Comparison of ENCODE assay signal across 23 cellular contexts in the genomic region with DNA sequence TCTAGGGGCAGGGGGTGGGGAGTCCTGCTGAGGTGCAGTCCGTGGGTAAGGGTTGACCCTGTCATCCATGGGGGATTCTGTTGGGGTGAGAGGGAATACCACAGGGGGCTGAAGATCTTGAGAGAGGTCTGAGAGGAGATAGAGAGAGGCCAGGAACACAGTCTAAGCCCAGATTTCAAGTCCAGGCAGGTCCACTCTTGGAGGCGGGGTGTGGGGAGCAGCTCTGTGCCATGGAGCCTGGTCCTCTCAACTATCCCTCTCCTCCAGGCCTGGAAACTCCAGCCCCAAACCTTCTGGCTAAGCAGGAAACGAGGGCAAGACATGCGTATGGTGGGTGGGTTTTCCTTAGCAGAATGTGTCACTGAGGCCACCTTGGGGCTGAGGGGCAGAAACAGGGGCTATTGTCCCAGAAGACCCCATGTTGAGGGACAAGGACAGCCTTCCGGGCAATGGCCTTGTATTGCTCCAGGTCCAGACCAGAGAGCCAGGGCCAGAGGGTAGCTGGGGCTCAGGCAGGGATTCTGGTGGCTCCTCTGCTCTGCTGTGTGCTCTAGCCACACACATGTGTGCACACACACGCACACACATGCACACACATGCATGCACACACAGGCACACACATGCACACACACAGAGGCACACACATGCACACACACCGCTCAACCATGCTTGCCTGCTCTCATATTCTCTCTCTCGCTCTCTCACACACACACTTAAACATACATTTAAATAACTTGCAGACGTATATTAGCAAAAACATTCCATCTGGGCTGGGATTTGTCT. TPM values are rescaled to one million over a fixed set of nuclear protein-coding genes. Genes with fewer than 3 reads are reported as not detected.
DNase-seq lines count a peak whose midpoint lies in the region; ATAC-seq, FAIRE-seq and TF ChIP-seq lines count a peak whose summit lies in the region.
"Had no signal": no experiment of that assay in that cellular context is flagged by ENCODE, and none has a peak within 500 bp of the region (broad histone marks: within the 10 kb centered on the region; RNA-seq: fewer than 3 reads in every experiment).

No MANE protein-coding gene starts in this region.

- in situ Hi-C loops in IMR-90 (cut with MboI; ENCODE audit: low sequenced_read_pairs): no loop called here
- in situ Hi-C loops in mammary epithelial cell (cut with MboI; ENCODE audit: low sequenced_read_pairs in 2 of 2): loop anchor here in 1 of 2 donors (10.0 kb wide), 1 partner anchor 106 kb away; no protein-coding TSS in a partner anchor

- BruUV-seq in IMR-90 (replicated peaks; lab: Mats Ljungman, UMichigan) (no TSS peak), mammary epithelial cell (replicated peaks; lab: Mats Ljungman, UMichigan) (no TSS peak), OCI-LY7 (replicated peaks; lab: Mats Ljungman, UMichigan) (no TSS peak)

- no peaks in the 10 kb centered on the region for H3K36me3 Mint-ChIP-seq in osteocyte (ENCODE audit: unreplicated experiment)
- H3K36me3 Mint-ChIP-seq: activated naive CD4-positive, alpha-beta T cell treated with anti-CD3 and anti-CD28 coated beads, Interleukin-2, amount 50 U/mL, for 24 hours; CD8-positive, alpha-beta T cell; natural killer cell treated with Interleukin-12 subunit alpha and Interleukin-12 subunit beta and Interleukin-15 and Interleukin-18, amount 100 ng/mL, for 72 hours had no signal

- peak; percentile 30 for ATAC-seq in IMR-90 (ENCODE audit: low read depth)
- ATAC-seq: activated CD4-positive, alpha-beta T cell treated with anti-CD3 and anti-CD28 coated beads for 36 hours; CD8-positive, alpha-beta T cell; effector memory CD8-positive, alpha-beta T cell; left lung; natural killer cell treated with Interleukin-12 subunit alpha and Interleukin-12 subunit beta and Interleukin-15 and Interleukin-18, amount 100 ng/mL, for 72 hours; psoas muscle had no signal

- TF ChIP-seq RAD21 in IMR-90 (IDR thresholded peaks at IDR 0.05; ENCODE audit: low read length): no peak

- peak overlapping the region; percentile 90 for H3K18ac ChIP-seq in IMR-90 (ENCODE audit: low read depth, low read length)

- H3K27me3 ChIP-seq in IMR-90 (ENCODE audit: control insufficient read depth, insufficient read depth, low read length) (no peaks in the 10 kb centered on the region), mammary epithelial cell (ENCODE audit: insufficient read depth, low read length) (no peaks in the 10 kb centered on the region), spleen (replicated peaks in 1 of 7) (no peaks in the 10 kb centered on the region)
- H3K27me3 ChIP-seq: ascending aorta, left lung had no signal

- H3K79me2 ChIP-seq in mammary epithelial cell (ENCODE audit: insufficient read depth, low read length): no peaks in the 10 kb centered on the region
- H3K79me2 ChIP-seq in OCI-LY7 (ENCODE audit: insufficient read depth, low read depth, low read length): no peaks in the 10 kb centered on the region

- H3K79me1 ChIP-seq in IMR-90 (ENCODE audit: low read depth in 1 of 2, low read length in 2 of 2): no peaks in the 10 kb centered on the region

- peak overlapping the region; percentile 95 for H2BK120ac ChIP-seq in IMR-90 (ENCODE audit: low read depth, low read length)

- H3K4ac ChIP-seq in IMR-90 (ENCODE audit: low read depth, low read length): peak overlapping the region; percentile 96

- no peak; the same call in 1 of the 2 replicates for TF ChIP-seq POLR2A in IMR-90 (IDR thresholded peaks at IDR 0.05; ENCODE audit: low read depth, low read length)
- no peak for TF ChIP-seq POLR2A in spleen (IDR thresholded peaks at IDR 0.05)

- DNase-seq in IMR-90 (no peak), mammary epithelial cell (peak; percentile 71), kidney (peak; percentile 22), spleen (peak; percentile 49), OCI-LY7 (ENCODE audit: low spot score) (no peak), osteocyte (ENCODE audit: extremely low spot score, unreplicated experiment) (no peak)
- no peak for DNase-seq in central memory CD4-positive, alpha-beta T cell
- DNase-seq: activated CD4-positive, alpha-beta T cell treated with anti-CD3 and anti-CD28 coated beads for 36 hours; CD8-positive, alpha-beta T cell; effector memory CD8-positive, alpha-beta T cell; HCEC 1CT; KG1; left lung; NCI-H1930; NCI-H226; NCI-H748 treated with DMSO at 0.1 percent for 48 hours; psoas muscle; stimulated activated CD4-positive, alpha-beta T cell treated with anti-CD3 and anti-CD28 coated beads, Interleukin-2, amount 100 ng/mL, for 24 hours; stimulated activated naive CD4-positive, alpha-beta T cell had no signal

- H4K20me1 ChIP-seq in IMR-90 (ENCODE audit: insufficient read depth, low read length): no peaks in the 10 kb centered on the region
- no peaks in the 10 kb centered on the region for H4K20me1 ChIP-seq in mammary epithelial cell (ENCODE audit: insufficient read depth, low read length)
- H4K20me1 ChIP-seq in OCI-LY7 (ENCODE audit: insufficient read depth, low read length): no peaks in the 10 kb centered on the region

- TF ChIP-seq CTCF in IMR-90 (conservative IDR thresholded peaks at IDR 0.05; ENCODE audit: low read depth, low read length): no peak
- no peak for TF ChIP-seq CTCF in mammary epithelial cell (conservative IDR thresholded peaks at IDR 0.05 in 1 of 2, IDR thresholded peaks at IDR 0.05 in 1 of 2; ENCODE audit: extremely low read depth in 1 of 2, insufficient read depth in 1 of 2, low read depth in 1 of 2, low read length in 2 of 2)
- TF ChIP-seq CTCF in kidney (IDR thresholded peaks at IDR 0.05; ENCODE audit: borderline replicate concordance, extremely low read depth, insufficient read depth): no peak
- no peak for TF ChIP-seq CTCF in spleen (IDR thresholded peaks at IDR 0.05 in 8 of 11, conservative IDR thresholded peaks at IDR 0.05 in 3 of 11)
- no peak for TF ChIP-seq CTCF in OCI-LY7 (conservative IDR thresholded peaks at IDR 0.05; ENCODE audit: low read length)
- no peak for TF ChIP-seq CTCF in osteocyte (IDR thresholded peaks at IDR 0.05)

- H2AFZ ChIP-seq in IMR-90 (replicated peaks; ENCODE audit: low read length, poor library complexity) (peak overlapping the region; percentile 70), mammary epithelial cell (ENCODE audit: low read depth, low read length) (peak overlapping the region; percentile 80), OCI-LY7 (ENCODE audit: low read length) (no peak overlapping the region)

- no peak for FAIRE-seq in kidney (lab: Jason Lieb, UNC)

- H2BK20ac ChIP-seq in IMR-90 (ENCODE audit: low read depth, low read length): peak overlapping the region; percentile 96

- H3K36me3 ChIP-seq in IMR-90 (ENCODE audit: control insufficient read depth, insufficient read depth, low read length): no peaks in the 10 kb centered on the region
- no peaks in the 10 kb centered on the region for H3K36me3 ChIP-seq in mammary epithelial cell (ENCODE audit: insufficient read depth, low read length)
- no peaks in the 10 kb centered on the region for H3K36me3 ChIP-seq in kidney (ENCODE audit: control insufficient read depth in 1 of 2, insufficient read depth in 2 of 2, low read length in 2 of 2)
- no peaks in the 10 kb centered on the region for H3K36me3 ChIP-seq in spleen
- H3K36me3 ChIP-seq in OCI-LY7 (ENCODE audit: insufficient read depth, low read length): no peaks in the 10 kb centered on the region
- H3K36me3 ChIP-seq: ascending aorta, left lung had no signal

- H4K5ac ChIP-seq in IMR-90 (ENCODE audit: low read depth, low read length): peak overlapping the region; percentile 94

- no peak overlapping the region for H3K27ac Mint-ChIP-seq in osteocyte (ENCODE audit: unreplicated experiment)
- H3K27ac Mint-ChIP-seq: activated CD4-positive, alpha-beta T cell treated with anti-CD3 and anti-CD28 coated beads for 36 hours; activated naive CD4-positive, alpha-beta T cell treated with anti-CD3 and anti-CD28 coated beads, Interleukin-2, amount 50 U/mL, for 24 hours; activated T-helper 1 cell treated with anti-CD3 and anti-CD28 coated beads, Interleukin-12 subunit alpha, Interleukin-12 subunit beta, Interleukin-2, Interleukin-4 antibody, amounts not matched to agents 30 ng/mL and 10 ng/mL and 1 ng/mL, durations not matched to agents 14 hours and 24 hours and 36 hours; CD8-positive, alpha-beta T cell; natural killer cell treated with Interleukin-12 subunit alpha and Interleukin-12 subunit beta and Interleukin-15 and Interleukin-18, amount 100 ng/mL, for 72 hours had no signal

- peaks cover 20% of the 10 kb centered on the region for H3K4me1 Mint-ChIP-seq in osteocyte (ENCODE audit: unreplicated experiment)
- H3K4me1 Mint-ChIP-seq: activated CD4-positive, alpha-beta T cell treated with anti-CD3 and anti-CD28 coated beads for 36 hours; activated naive CD4-positive, alpha-beta T cell treated with anti-CD3 and anti-CD28 coated beads, Interleukin-2, amount 50 U/mL, for 24 hours had no signal

- H3K4me3 ChIP-seq in IMR-90 (ENCODE audit: insufficient read depth, low read depth, low read length) (no peak overlapping the region), mammary epithelial cell (replicated peaks in 1 of 3; ENCODE audit: insufficient read depth in 1 of 3, low read depth in 2 of 3, low read length in 3 of 3) (no peak overlapping the region), kidney (ENCODE audit: low read length in 2 of 2) (no peak overlapping the region), spleen (no peak overlapping the region), OCI-LY7 (ENCODE audit: low read depth, low read length, poor library complexity, severe bottlenecking) (no peak overlapping the region)
- H3K4me3 ChIP-seq: ascending aorta, left lung, psoas muscle had no signal

- H3K9me2 ChIP-seq in OCI-LY7 (ENCODE audit: insufficient read depth, low read length): no peaks in the 10 kb centered on the region

- peak overlapping the region; percentile 66 for H3K23ac ChIP-seq in IMR-90 (ENCODE audit: low read depth, low read length)

- peak overlapping the region; percentile 85 for H2AK5ac ChIP-seq in IMR-90 (ENCODE audit: low read depth, low read length)

- POLR2A ChIA-PET in IMR-90 (lab: Charles Lee; ENCODE audit: unreplicated experiment): no interaction called here
- POLR2A ChIA-PET in OCI-LY7 (lab: Charles Lee): no interaction called here

- peak overlapping the region; percentile 72 to 88; a peak in 3 of 4 replicates for H4K8ac ChIP-seq in IMR-90 (ENCODE audit: low read depth in 2 of 2, low read length in 2 of 2)

- dilution Hi-C loops in IMR-90 (cut with HindIII; ENCODE audit: low sequenced_read_pairs, unreplicated experiment): no loop called here
- dilution Hi-C loops in mammary epithelial cell (cut with HindIII; ENCODE audit: low sequenced_read_pairs): no loop called here

- CTCF ChIA-PET in IMR-90 (lab: Yijun Ruan, JAX): no interaction called here
- CTCF ChIA-PET in mammary epithelial cell (lab: Charles Lee; ENCODE audit: low non-redundant PET): no interaction called here
- CTCF ChIA-PET in OCI-LY7 (lab: Charles Lee; ENCODE audit: unreplicated experiment): no interaction called here

- peak overlapping the region; percentile 35 for H2AK9ac ChIP-seq in IMR-90 (replicated peaks; ENCODE audit: low read depth, low read length, poor library complexity)

- intact Hi-C loops in IMR-90 (cut with micrococcal nuclease) (loop anchor here (5.0 kb wide), 1 partner anchor 48 kb away; a partner anchor contains a TSS), mammary epithelial cell (cut with micrococcal nuclease) (loop anchor here (10.0 kb wide), 1 partner anchor 396 kb away; a partner anchor contains a TSS), kidney (cut with DNase I) (no loop called here), spleen (cut with DNase I; ENCODE audit: low total_unique reads) (no loop called here), OCI-LY7 (cut with micrococcal nuclease; ENCODE audit: unreplicated experiment) (no loop called here)

- H3K56ac ChIP-seq in IMR-90 (ENCODE audit: extremely low read depth, insufficient read depth, low read length): 0 out of 2 replicates have a peak overlapping the region, but pooled peaks have one; percentile 11

- H2BK5ac ChIP-seq in IMR-90 (ENCODE audit: low read depth, low read length, poor library complexity, severe bottlenecking): peak overlapping the region; percentile 75

- peak overlapping the region; percentile 52; the same call in 1 of the 3 replicates for H2BK15ac ChIP-seq in IMR-90 (ENCODE audit: low read depth, low read length)

- peaks cover 14% of the 10 kb centered on the region for H3K27me3 Mint-ChIP-seq in osteocyte (ENCODE audit: unreplicated experiment)
- H3K27me3 Mint-ChIP-seq: activated CD4-positive, alpha-beta T cell treated with anti-CD3 and anti-CD28 coated beads for 36 hours had no signal

- peak overlapping the region; percentile 94 for H4K91ac ChIP-seq in IMR-90 (ENCODE audit: insufficient read depth, low read depth, low read length)

- WGBS in IMR-90 (ENCODE audit: extremely low coverage in 2 of 2, insufficient read length in 1 of 2), 2 experiments: 100% methylated on average over 1 of the region's 9 CpGs; no CpG with 5 or more reads in 1 of the 2 experiments
- WGBS in mammary epithelial cell (ENCODE audit: low coverage, missing lambda C conversion rate): 67% methylated on average over 8 of the region's 9 CpGs
- 85 to 91% (median 87%) methylated on average over 8 to 9 of the region's 9 CpGs for WGBS in spleen, 5 donors

- H3K27ac ChIP-seq in IMR-90 (ENCODE audit: insufficient read depth, low read length): peak overlapping the region; percentile 96
- H3K27ac ChIP-seq in mammary epithelial cell (ENCODE audit: insufficient read depth, low read depth, low read length): peak overlapping the region; percentile 24
- no peak overlapping the region for H3K27ac ChIP-seq in kidney (ENCODE audit: low read depth in 2 of 2, low read length in 2 of 2)
- no peak overlapping the region for H3K27ac ChIP-seq in spleen
- H3K27ac ChIP-seq in OCI-LY7 (ENCODE audit: low read depth, low read length, poor library complexity, severe bottlenecking): no peak overlapping the region
- H3K27ac ChIP-seq: ascending aorta, left lung, psoas muscle had no signal

- peaks cover 49% of the 10 kb centered on the region for H3K4me1 ChIP-seq in IMR-90 (ENCODE audit: control insufficient read depth, insufficient read depth, low read length)
- H3K4me1 ChIP-seq in mammary epithelial cell (ENCODE audit: insufficient read depth, low read length): peaks cover 21% of the 10 kb centered on the region
- H3K4me1 ChIP-seq in kidney (ENCODE audit: control insufficient read depth in 1 of 2, insufficient read depth in 1 of 2, low read depth in 1 of 2, low read length in 2 of 2): peaks cover 0 to 16% of the 10 kb centered on the region in 2 donors
- peaks cover 13 to 39% (median 26%) of the 10 kb centered on the region in 6 donors for H3K4me1 ChIP-seq in spleen
- peaks cover 12% of the 10 kb centered on the region for H3K4me1 ChIP-seq in OCI-LY7 (ENCODE audit: insufficient read depth, low read length, poor library complexity, severe bottlenecking)

- H3K4me2 ChIP-seq in IMR-90 (ENCODE audit: low read depth, low read length) (peak overlapping the region; percentile 31; the same call in 1 of the 2 replicates), mammary epithelial cell (ENCODE audit: insufficient read depth, low read depth, low read length) (peak overlapping the region; percentile 57), OCI-LY7 (ENCODE audit: low read length) (no peak overlapping the region)

- no peak overlapping the region for H3K4me3 Mint-ChIP-seq in osteocyte (ENCODE audit: unreplicated experiment)
- H3K4me3 Mint-ChIP-seq: activated CD4-positive, alpha-beta T cell treated with anti-CD3 and anti-CD28 coated beads for 36 hours; activated naive CD4-positive, alpha-beta T cell treated with anti-CD3 and anti-CD28 coated beads, Interleukin-2, amount 50 U/mL, for 24 hours; activated T-helper 1 cell treated with anti-CD3 and anti-CD28 coated beads, Interleukin-12 subunit alpha, Interleukin-12 subunit beta, Interleukin-2, Interleukin-4 antibody, amounts not matched to agents 30 ng/mL and 10 ng/mL and 1 ng/mL, durations not matched to agents 14 hours and 24 hours and 36 hours; CD8-positive, alpha-beta T cell; effector memory CD8-positive, alpha-beta T cell; natural killer cell treated with Interleukin-12 subunit alpha and Interleukin-12 subunit beta and Interleukin-15 and Interleukin-18, amount 100 ng/mL, for 72 hours had no signal

- peak overlapping the region; percentile 96 for H3K14ac ChIP-seq in IMR-90 (replicated peaks; ENCODE audit: low read depth, low read length)

- H3K9me1 ChIP-seq in IMR-90 (ENCODE audit: insufficient read depth, low read length): peaks cover 30% of the 10 kb centered on the region

- no peaks in the 10 kb centered on the region for H3K9me3 ChIP-seq in IMR-90 (ENCODE audit: control insufficient read depth, insufficient read depth, low read length)
- no peaks in the 10 kb centered on the region for H3K9me3 ChIP-seq in mammary epithelial cell (replicated peaks; ENCODE audit: insufficient read depth, low read length)
- no peaks in the 10 kb centered on the region for H3K9me3 ChIP-seq in kidney (ENCODE audit: control insufficient read depth in 1 of 2, low read length in 2 of 2)
- no peaks in the 10 kb centered on the region for H3K9me3 ChIP-seq in spleen
- no peaks in the 10 kb centered on the region for H3K9me3 ChIP-seq in OCI-LY7 (ENCODE audit: low read length)
- H3K9me3 ChIP-seq: ascending aorta, left lung, psoas muscle had no signal

- H3K9me3 Mint-ChIP-seq in osteocyte (ENCODE audit: unreplicated experiment): no peaks in the 10 kb centered on the region
- H3K9me3 Mint-ChIP-seq: activated naive CD4-positive, alpha-beta T cell treated with anti-CD3 and anti-CD28 coated beads, Interleukin-2, amount 50 U/mL, for 24 hours; activated T-helper 1 cell treated with anti-CD3 and anti-CD28 coated beads, Interleukin-12 subunit alpha, Interleukin-12 subunit beta, Interleukin-2, Interleukin-4 antibody, amounts not matched to agents 30 ng/mL and 10 ng/mL and 1 ng/mL, durations not matched to agents 14 hours and 24 hours and 36 hours; CD8-positive, alpha-beta T cell; effector memory CD8-positive, alpha-beta T cell; natural killer cell treated with Interleukin-12 subunit alpha and Interleukin-12 subunit beta and Interleukin-15 and Interleukin-18, amount 100 ng/mL, for 72 hours had no signal

- peak overlapping the region; percentile 12; the same call in 1 of the 2 replicates for H3K9ac ChIP-seq in IMR-90 (ENCODE audit: low read depth, low read length)
- H3K9ac ChIP-seq in mammary epithelial cell (ENCODE audit: insufficient read depth, low read length): peak overlapping the region; percentile 46
- H3K9ac ChIP-seq in kidney (ENCODE audit: low read length in 2 of 2): no peak overlapping the region

RNA-seq across cellular contexts. Expression of a gene that starts 48.7 kb away (rescaled TPM):
- total RNA-seq in IMR-90 (2012; rRNA removed) (10.6 and 16.4 TPM in 2 replicates), mammary epithelial cell (10 to 100 TPM; 19.0 to 27.8 TPM), kidney (37.9 TPM), spleen (10 to 100 TPM; 16.5 to 22.6 (median 19.0) TPM), OCI-LY7 (2022) (45.0 and 47.8 TPM in 2 replicates), osteocyte (47.5 and 48.6 TPM in 2 replicates)
- polyA plus RNA-seq in IMR-90 (2012; rRNA removed) (18.3 and 19.4 TPM in 2 replicates), mammary epithelial cell (14.3 TPM), kidney (ENCODE audit: insufficient read depth, low read depth, low replicate concordance) (50.0 TPM), spleen (10 to 100 TPM; 36.2 to 42.1 (median 38.1) TPM)
- 19.1 and 19.8 TPM in 2 replicates for polyA plus RNA-seq in IMR-90 (2012; cell fraction: cytosol; rRNA removed)
- 6.1 and 8.7 TPM in 2 replicates for polyA plus RNA-seq in IMR-90 (2012; cell fraction: nucleus; rRNA removed; ENCODE audit: low replicate concordance)
- 4.4 TPM for polyA minus RNA-seq in mammary epithelial cell
- total RNA-seq in OCI-LY7 (2014; rRNA removed; shearing (Covaris generic)): 29.2 and 33.2 TPM in 2 replicates

RNA-seq across cellular contexts. Expression of a gene that starts 51.4 kb away (rescaled TPM):
- total RNA-seq in IMR-90 (2012; rRNA removed) (52.5 and 56.1 TPM in 2 replicates), mammary epithelial cell (10 to 100 TPM; 42.1 to 68.8 TPM), kidney (55.0 TPM), spleen (100 to 1,000 TPM in 5 of 7 donors, 10 to 100 TPM in 2; 88.6 to 169 (median 109) TPM), OCI-LY7 (2022) (44.9 and 45.9 TPM in 2 replicates), osteocyte (53.5 and 58.2 TPM in 2 replicates)
- polyA plus RNA-seq in IMR-90 (2012; rRNA removed) (13.1 and 14.0 TPM in 2 replicates), mammary epithelial cell (10.3 TPM), kidney (ENCODE audit: insufficient read depth, low read depth, low replicate concordance) (10.8 TPM), spleen (10 to 100 TPM in 2 of 3 donors, 1 to 10 TPM in 1; 9.1 to 12.0 (median 11.6) TPM)
- 1.9 and 3.2 TPM in 2 replicates for polyA plus RNA-seq in IMR-90 (2012; cell fraction: cytosol; rRNA removed)
- polyA plus RNA-seq in IMR-90 (2012; cell fraction: nucleus; rRNA removed; ENCODE audit: low replicate concordance): 11.9 and 55.8 TPM in 2 replicates
- polyA minus RNA-seq in mammary epithelial cell: 74.2 TPM
- total RNA-seq in OCI-LY7 (2014; rRNA removed; shearing (Covaris generic)): 33.5 and 38.6 TPM in 2 replicates

Comparison
In these comparisons a context has a peak if more than half of its experiments do, and no peak if none do; other contexts are left out.
1. DNase-seq: peak in mammary epithelial cell (single experiment), kidney (single experiment) and spleen (single experiment); none in IMR-90 (single experiment), OCI-LY7 (single experiment), central memory CD4-positive, alpha-beta T cell (single experiment) and osteocyte (single experiment).
2. H3K27ac ChIP-seq: peak in IMR-90 (single experiment) and mammary epithelial cell (single experiment); none in kidney (0 of 2), spleen (0 of 8) and OCI-LY7 (single experiment).
3. H3K9ac ChIP-seq: peak in IMR-90 (single experiment) and mammary epithelial cell (single experiment); none in kidney (0 of 2).
4. intact Hi-C loops: an anchor here in IMR-90 (5.0 kb wide) and mammary epithelial cell (10.0 kb wide); none called in kidney, spleen and OCI-LY7.